ENCODE assay signal across 8 cellular contexts in the genomic region with DNA sequence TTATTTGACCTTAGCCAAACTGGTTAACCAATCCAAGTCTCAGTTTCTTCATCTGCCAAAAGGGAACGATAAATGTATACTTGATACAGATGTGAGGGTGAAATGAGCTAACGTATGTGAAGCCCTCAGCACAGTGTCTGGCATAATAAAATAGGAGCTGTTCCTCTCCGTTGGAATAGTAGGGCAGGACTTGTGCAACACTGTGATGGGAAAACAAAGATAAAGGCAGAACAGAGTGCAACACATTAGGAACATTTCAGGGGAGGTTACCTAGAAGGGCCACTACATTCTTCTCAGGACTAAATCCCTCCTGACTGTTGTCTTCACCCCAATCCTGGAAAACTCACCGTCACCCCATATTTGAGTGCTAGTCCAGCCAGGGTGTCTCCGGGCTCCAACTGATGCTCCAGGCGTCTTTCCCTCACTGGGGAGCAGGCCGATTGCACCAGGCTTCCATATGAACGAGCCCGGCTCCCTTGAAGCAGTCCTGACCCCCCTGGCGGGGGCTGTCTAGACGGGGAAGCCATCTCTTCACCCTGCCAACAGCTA. TPM values are rescaled to one million over a fixed set of nuclear protein-coding genes. Genes with fewer than 3 reads are reported as not detected.
DNase-seq lines count a peak whose midpoint lies in the region; ATAC-seq and TF ChIP-seq lines count a peak whose summit lies in the region.

No MANE protein-coding gene starts in this region.

- H3K4me1 Mint-ChIP-seq in WTC11, result peaks cover 15% of the 10 kb centered on the region
- peaks cover 8% of the 10 kb centered on the region for H3K4me1 Mint-ChIP-seq in glutamatergic neuron (ENCODE audit: low read depth, unreplicated experiment)

- H3K4me3 ChIP-seq in GM08714 (ENCODE audit: low read length) (peak overlapping the region; percentile 75), retinal pigment epithelial cell (ENCODE audit: low read length) (peak overlapping the region; percentile 99)

- TF ChIP-seq CTCF in WTC11 (IDR thresholded peaks at IDR 0.05) (no peak), glutamatergic neuron (IDR thresholded peaks at IDR 0.05; ENCODE audit: partially characterized antibody, unreplicated experiment) (no peak), retinal pigment epithelial cell (conservative IDR thresholded peaks at IDR 0.05; ENCODE audit: low read depth, low read length) (no peak)

- CTCF ChIA-PET in WTC11 (lab: Charles Lee), result interaction anchor here (0.5 to 4.1 kb wide), 13 partner anchors 8 to 627 kb away, joined by 3 to 39 read pairs (median 5); partner anchors contain the start of genes C1orf56, CDC42SE1, GABPB2 and MLLT11

- H3K27me3 Mint-ChIP-seq in WTC11 (ENCODE audit: low read depth) (no peaks in the 10 kb centered on the region; the same call in 1 of the 2 replicates), glutamatergic neuron (ENCODE audit: unreplicated experiment) (peaks cover 5% of the 10 kb centered on the region)

- H3K36me3 Mint-ChIP-seq in WTC11 (peaks cover 34% of the 10 kb centered on the region), glutamatergic neuron (ENCODE audit: unreplicated experiment) (no peaks in the 10 kb centered on the region)

- POLR2A ChIA-PET in WTC11 (lab: Charles Lee), result interaction anchor here (0.6 to 1.3 kb wide), 6 partner anchors 20 to 105 kb away, joined by 3 to 4 read pairs (median 3); partner anchors contain the start of gene MLLT11

- no peak for ATAC-seq in WTC11
- no peak for ATAC-seq in GM19324 (IDR thresholded peaks at IDR 0.05; ENCODE audit: low FRiP score, unreplicated experiment)
- ATAC-seq in GM19328 (IDR thresholded peaks at IDR 0.05; ENCODE audit: unreplicated experiment), result no peak

- H3K27ac Mint-ChIP-seq in WTC11 (peak overlapping the region; percentile 50), glutamatergic neuron (ENCODE audit: unreplicated experiment) (peak overlapping the region; percentile 96)

- H3K9me3 Mint-ChIP-seq in WTC11 (no peaks in the 10 kb centered on the region), glutamatergic neuron (ENCODE audit: unreplicated experiment) (peaks cover 12% of the 10 kb centered on the region)

- DNase-seq in WTC11 (ENCODE audit: low spot score), result no peak
- DNase-seq in glutamatergic neuron, result no peak
- no peak for DNase-seq in retinal pigment epithelial cell (ENCODE audit: low read depth)
- DNase-seq in SKM-1 treated with dmso at 0.1 percent for 144 hours (lab: John Stamatoyannopoulos, UW; ENCODE audit: unreplicated experiment), result no peak
- no peak for DNase-seq in cortex of kidney (lab: John Stamatoyannopoulos, UW)

- H3K4me3 Mint-ChIP-seq in WTC11, result peak overlapping the region; percentile 99
- H3K4me3 Mint-ChIP-seq in glutamatergic neuron (ENCODE audit: unreplicated experiment), result peak overlapping the region; percentile 99

TF ChIP-seq in WTC11, 78 proteins besides CTCF, POLR2A, EP300 and RAD21:
- TF ChIP-seq, protein P1, sequence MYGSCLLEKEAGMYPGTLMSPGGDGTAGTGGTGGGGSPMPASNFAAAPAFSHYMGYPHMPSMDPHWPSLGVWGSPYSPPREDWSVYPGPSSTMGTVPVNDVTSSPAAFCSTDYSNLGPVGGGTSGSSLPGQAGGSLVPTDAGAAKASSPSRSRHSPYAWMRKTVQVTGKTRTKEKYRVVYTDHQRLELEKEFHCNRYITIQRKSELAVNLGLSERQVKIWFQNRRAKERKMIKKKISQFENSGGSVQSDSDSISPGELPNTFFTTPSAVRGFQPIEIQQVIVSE (CRISPR knock-in tag; IDR thresholded peaks at IDR 0.05; ENCODE audit: borderline replicate concordance), result no peak
- no peak for TF ChIP-seq ZNF423 (CRISPR knock-in tag; IDR thresholded peaks at IDR 0.05)
- no peak for TF ChIP-seq ATF2 (CRISPR knock-in tag; IDR thresholded peaks at IDR 0.05; ENCODE audit: borderline replicate concordance, low read depth)
- no peak for TF ChIP-seq TEAD1 (CRISPR knock-in tag; IDR thresholded peaks at IDR 0.05)
- TF ChIP-seq ZBTB21 (CRISPR knock-in tag; IDR thresholded peaks at IDR 0.05; ENCODE audit: borderline replicate concordance), result no peak
- no peak for TF ChIP-seq HMGA2 (CRISPR knock-in tag; IDR thresholded peaks at IDR 0.05)
- no peak for TF ChIP-seq NR2C2 (CRISPR knock-in tag; IDR thresholded peaks at IDR 0.05)
- TF ChIP-seq, protein P2, sequence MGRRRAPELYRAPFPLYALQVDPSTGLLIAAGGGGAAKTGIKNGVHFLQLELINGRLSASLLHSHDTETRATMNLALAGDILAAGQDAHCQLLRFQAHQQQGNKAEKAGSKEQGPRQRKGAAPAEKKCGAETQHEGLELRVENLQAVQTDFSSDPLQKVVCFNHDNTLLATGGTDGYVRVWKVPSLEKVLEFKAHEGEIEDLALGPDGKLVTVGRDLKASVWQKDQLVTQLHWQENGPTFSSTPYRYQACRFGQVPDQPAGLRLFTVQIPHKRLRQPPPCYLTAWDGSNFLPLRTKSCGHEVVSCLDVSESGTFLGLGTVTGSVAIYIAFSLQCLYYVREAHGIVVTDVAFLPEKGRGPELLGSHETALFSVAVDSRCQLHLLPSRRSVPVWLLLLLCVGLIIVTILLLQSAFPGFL (CRISPR knock-in tag; IDR thresholded peaks at IDR 0.05; ENCODE audit: borderline replicate concordance), result no peak
- TF ChIP-seq, protein P3, sequence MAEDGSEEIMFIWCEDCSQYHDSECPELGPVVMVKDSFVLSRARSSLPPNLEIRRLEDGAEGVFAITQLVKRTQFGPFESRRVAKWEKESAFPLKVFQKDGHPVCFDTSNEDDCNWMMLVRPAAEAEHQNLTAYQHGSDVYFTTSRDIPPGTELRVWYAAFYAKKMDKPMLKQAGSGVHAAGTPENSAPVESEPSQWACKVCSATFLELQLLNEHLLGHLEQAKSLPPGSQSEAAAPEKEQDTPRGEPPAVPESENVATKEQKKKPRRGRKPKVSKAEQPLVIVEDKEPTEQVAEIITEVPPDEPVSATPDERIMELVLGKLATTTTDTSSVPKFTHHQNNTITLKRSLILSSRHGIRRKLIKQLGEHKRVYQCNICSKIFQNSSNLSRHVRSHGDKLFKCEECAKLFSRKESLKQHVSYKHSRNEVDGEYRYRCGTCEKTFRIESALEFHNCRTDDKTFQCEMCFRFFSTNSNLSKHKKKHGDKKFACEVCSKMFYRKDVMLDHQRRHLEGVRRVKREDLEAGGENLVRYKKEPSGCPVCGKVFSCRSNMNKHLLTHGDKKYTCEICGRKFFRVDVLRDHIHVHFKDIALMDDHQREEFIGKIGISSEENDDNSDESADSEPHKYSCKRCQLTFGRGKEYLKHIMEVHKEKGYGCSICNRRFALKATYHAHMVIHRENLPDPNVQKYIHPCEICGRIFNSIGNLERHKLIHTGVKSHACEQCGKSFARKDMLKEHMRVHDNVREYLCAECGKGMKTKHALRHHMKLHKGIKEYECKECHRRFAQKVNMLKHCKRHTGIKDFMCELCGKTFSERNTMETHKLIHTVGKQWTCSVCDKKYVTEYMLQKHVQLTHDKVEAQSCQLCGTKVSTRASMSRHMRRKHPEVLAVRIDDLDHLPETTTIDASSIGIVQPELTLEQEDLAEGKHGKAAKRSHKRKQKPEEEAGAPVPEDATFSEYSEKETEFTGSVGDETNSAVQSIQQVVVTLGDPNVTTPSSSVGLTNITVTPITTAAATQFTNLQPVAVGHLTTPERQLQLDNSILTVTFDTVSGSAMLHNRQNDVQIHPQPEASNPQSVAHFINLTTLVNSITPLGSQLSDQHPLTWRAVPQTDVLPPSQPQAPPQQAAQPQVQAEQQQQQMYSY (CRISPR knock-in tag; IDR thresholded peaks at IDR 0.05), result no peak
- TF ChIP-seq JUN (CRISPR knock-in tag; IDR thresholded peaks at IDR 0.05), result no peak

RNA-seq across cellular contexts. Expression of gene LYSMD1, which starts 0.9 kb away (rescaled TPM):
- total RNA-seq in WTC11 (2021) (6.3 to 7.8 TPM (median 6.9 TPM) in 3 replicates), glutamatergic neuron (ENCODE audit: unreplicated experiment) (21.9 TPM)

RNA-seq across cellular contexts. Expression of gene SCNM1, which starts 1.1 kb away (rescaled TPM):
- total RNA-seq in WTC11 (2021) (35.3 to 45.3 TPM (median 35.8 TPM) in 3 replicates), glutamatergic neuron (ENCODE audit: unreplicated experiment) (44.2 TPM)

RNA-seq across cellular contexts. Expression of gene TNFAIP8L2, which starts 8.4 kb away (rescaled TPM):
- total RNA-seq in WTC11 (2021) (0.15 TPM in 1 of 3 replicates, not detected in the others), glutamatergic neuron (ENCODE audit: unreplicated experiment) (not detected)

RNA-seq across cellular contexts. Expression of gene TMOD4, which starts 11.0 kb away (rescaled TPM):
- total RNA-seq in WTC11 (2021) (0.66 to 0.82 TPM (median 0.79 TPM) in 3 replicates), glutamatergic neuron (ENCODE audit: unreplicated experiment) (0.76 TPM)

RNA-seq across cellular contexts. Expression of gene SEMA6C, which starts 18.4 kb away (rescaled TPM):
- total RNA-seq in WTC11 (2021) (16.3 to 21.0 TPM (median 18.1 TPM) in 3 replicates), glutamatergic neuron (ENCODE audit: unreplicated experiment) (119 TPM)
